ENCODE assay signal across 2 cellular contexts in genomic region chr7:6016653-6016966, GRCh38.
TF ChIP-seq lines count a peak whose summit lies in the region.

No MANE protein-coding gene starts in this region.

TF ChIP-seq in HEK293, 187 proteins besides CTCF, POLR2A, EP300 and RAD21:
- TF ChIP-seq ZXDB (tag by site-specific recombination; IDR thresholded peaks at IDR 0.05) (no peak), ZNF398 (tag by site-specific recombination; IDR thresholded peaks at IDR 0.05) (no peak), ZNF555 (tag by site-specific recombination; conservative IDR thresholded peaks at IDR 0.05) (no peak), ZNF544 (tag by site-specific recombination; IDR thresholded peaks at IDR 0.05) (no peak), ZNF585B (tag by site-specific recombination; IDR thresholded peaks at IDR 0.05) (no peak), ZNF202 (tag by site-specific recombination; IDR thresholded peaks at IDR 0.05; ENCODE audit: borderline replicate concordance) (no peak), ZNF140 (tag by site-specific recombination; IDR thresholded peaks at IDR 0.05) (no peak), ZNF560 (tag by site-specific recombination; IDR thresholded peaks at IDR 0.05; ENCODE audit: borderline replicate concordance) (no peak), ZNF768 (tag by site-specific recombination; IDR thresholded peaks at IDR 0.05) (no peak), ZNF514 (tag by site-specific recombination; IDR thresholded peaks at IDR 0.05) (no peak), ZBTB20 (tag by site-specific recombination; IDR thresholded peaks at IDR 0.05) (no peak), ZNF529 (tag by site-specific recombination; IDR thresholded peaks at IDR 0.05; ENCODE audit: insufficient replicate concordance) (no peak), ZNF785 (tag by site-specific recombination; IDR thresholded peaks at IDR 0.05) (no peak), ZNF155 (tag by site-specific recombination; IDR thresholded peaks at IDR 0.05) (no peak)

TF ChIP-seq in GM12878, 131 proteins besides CTCF, POLR2A, EP300 and RAD21:
- TF ChIP-seq HDAC2 (IDR thresholded peaks at IDR 0.05): no peak
- TF ChIP-seq IRF4 (IDR thresholded peaks at IDR 0.05; ENCODE audit: low read depth, low read length): no peak
- no peak for TF ChIP-seq RELA (IDR thresholded peaks at IDR 0.05; ENCODE audit: borderline replicate concordance, partially characterized antibody)
- TF ChIP-seq PBX3 (IDR thresholded peaks at IDR 0.05; ENCODE audit: insufficient replicate concordance, low read depth, low read length): no peak
- TF ChIP-seq ZNF622 (IDR thresholded peaks at IDR 0.05): no peak
- TF ChIP-seq, protein P1, sequence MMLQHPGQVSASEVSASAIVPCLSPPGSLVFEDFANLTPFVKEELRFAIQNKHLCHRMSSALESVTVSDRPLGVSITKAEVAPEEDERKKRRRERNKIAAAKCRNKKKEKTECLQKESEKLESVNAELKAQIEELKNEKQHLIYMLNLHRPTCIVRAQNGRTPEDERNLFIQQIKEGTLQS (IDR thresholded peaks at IDR 0.05; ENCODE audit: borderline replicate concordance, extremely low read depth, low read depth, low read length): no peak
- TF ChIP-seq, protein P2, sequence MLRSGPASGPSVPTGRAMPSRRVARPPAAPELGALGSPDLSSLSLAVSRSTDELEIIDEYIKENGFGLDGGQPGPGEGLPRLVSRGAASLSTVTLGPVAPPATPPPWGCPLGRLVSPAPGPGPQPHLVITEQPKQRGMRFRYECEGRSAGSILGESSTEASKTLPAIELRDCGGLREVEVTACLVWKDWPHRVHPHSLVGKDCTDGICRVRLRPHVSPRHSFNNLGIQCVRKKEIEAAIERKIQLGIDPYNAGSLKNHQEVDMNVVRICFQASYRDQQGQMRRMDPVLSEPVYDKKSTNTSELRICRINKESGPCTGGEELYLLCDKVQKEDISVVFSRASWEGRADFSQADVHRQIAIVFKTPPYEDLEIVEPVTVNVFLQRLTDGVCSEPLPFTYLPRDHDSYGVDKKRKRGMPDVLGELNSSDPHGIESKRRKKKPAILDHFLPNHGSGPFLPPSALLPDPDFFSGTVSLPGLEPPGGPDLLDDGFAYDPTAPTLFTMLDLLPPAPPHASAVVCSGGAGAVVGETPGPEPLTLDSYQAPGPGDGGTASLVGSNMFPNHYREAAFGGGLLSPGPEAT (IDR thresholded peaks at IDR 0.05; ENCODE audit: low read depth): no peak
- TF ChIP-seq RFX5 (IDR thresholded peaks at IDR 0.05; ENCODE audit: low read depth, low read length): no peak
- TF ChIP-seq IKZF2 (IDR thresholded peaks at IDR 0.05): no peak
- no peak for TF ChIP-seq NR2C2 (IDR thresholded peaks at IDR 0.05; ENCODE audit: borderline replicate concordance, control insufficient read depth, insufficient read length, low read depth)
- no peak for TF ChIP-seq EZH2 (IDR thresholded peaks at IDR 0.05; ENCODE audit: borderline replicate concordance, control insufficient read depth, low read depth, low read length)
